8 cellular contexts compared by ENCODE assay signal in the genomic region with DNA sequence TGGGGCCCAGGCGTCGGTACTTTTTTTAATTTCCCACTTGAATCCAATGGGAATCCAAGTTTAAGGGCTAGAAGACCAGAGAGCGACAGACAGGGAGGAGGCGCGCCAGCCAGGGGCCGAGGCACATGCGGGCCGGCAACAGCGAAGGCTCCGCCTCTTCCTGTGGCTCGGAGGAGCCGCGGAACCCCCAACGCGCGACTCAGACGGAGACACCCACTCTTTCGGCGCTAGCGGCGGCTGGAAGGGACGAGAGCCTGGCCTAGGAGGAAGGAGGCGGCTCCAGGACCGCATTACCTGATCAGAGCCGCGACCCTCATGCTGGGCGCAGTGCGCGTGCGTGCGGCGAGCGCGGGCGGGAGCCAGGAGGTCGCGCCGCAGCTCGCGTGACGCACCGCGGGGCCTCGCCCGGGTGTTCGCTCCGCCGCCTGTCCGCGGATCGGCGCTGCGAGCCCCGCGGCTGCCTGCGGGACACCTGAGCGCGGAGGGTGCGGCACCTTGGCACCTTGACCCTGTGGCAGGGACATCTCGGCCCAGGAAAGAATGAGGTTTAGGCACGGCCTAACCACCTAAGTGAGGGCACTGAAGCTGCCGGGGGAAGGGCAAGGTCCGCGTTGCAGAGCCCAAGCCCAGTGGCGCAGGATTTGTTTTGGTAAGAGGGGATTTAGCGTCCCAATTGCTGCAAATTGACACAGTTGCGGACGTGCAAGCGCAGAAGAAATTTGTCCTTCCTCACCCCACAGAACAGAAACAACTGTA. TPM values are rescaled to one million over a fixed set of nuclear protein-coding genes. Genes with fewer than 3 reads are reported as not detected.
DNase-seq lines count a peak whose midpoint lies in the region; ATAC-seq, FAIRE-seq and TF ChIP-seq lines count a peak whose summit lies in the region.

A gene with protein sequence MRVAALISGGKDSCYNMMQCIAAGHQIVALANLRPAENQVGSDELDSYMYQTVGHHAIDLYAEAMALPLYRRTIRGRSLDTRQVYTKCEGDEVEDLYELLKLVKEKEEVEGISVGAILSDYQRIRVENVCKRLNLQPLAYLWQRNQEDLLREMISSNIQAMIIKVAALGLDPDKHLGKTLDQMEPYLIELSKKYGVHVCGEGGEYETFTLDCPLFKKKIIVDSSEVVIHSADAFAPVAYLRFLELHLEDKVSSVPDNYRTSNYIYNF (minus strand): TSS at position 341 of the 756 bp plus-strand sequence. CDS start 24 bp downstream, at position 317.

- no peak for FAIRE-seq in kidney (lab: Jason Lieb, UNC)

- H3K4me3 ChIP-seq in AG04449 (ENCODE audit: low read depth, low read length) (peak within 1 kb of the TSS; percentile 85), kidney (ENCODE audit: low read length in 2 of 2) (peak within 1 kb of the TSS; percentile 90 to 92)

- H3K27ac ChIP-seq in caudate nucleus (ENCODE audit: low read depth, low read length) (peak within 1 kb of the TSS; percentile 96), kidney (ENCODE audit: low read depth in 2 of 2, low read length in 2 of 2) (peak within 1 kb of the TSS; percentile 98 to 99)

- CTCF ChIA-PET in AG04449 (lab: Yijun Ruan, JAX): interaction anchor here (0.6 to 1.0 kb wide), 2 partner anchors 11 to 21 kb away, joined by 3 read pairs; no protein-coding TSS in a partner anchor
- CTCF ChIA-PET in activated B cell treated with CpG ODN at 0.5 μM for 24 hours (lab: Charles Lee): interaction anchor here (1.0 kb wide), 1 partner anchor 24 kb away, joined by 3 read pairs; no protein-coding TSS in a partner anchor

- H3K4me3 Mint-ChIP-seq in activated B cell treated with CpG ODN at 0.5 μM for 24 hours: peak within 1 kb of the TSS; percentile 93

- H3K9ac ChIP-seq in kidney (ENCODE audit: low read length in 2 of 2): peak within 1 kb of the TSS; percentile 79 to 83

- TF ChIP-seq CTCF in AG04449 (IDR thresholded peaks at IDR 0.05; ENCODE audit: insufficient read depth, low read length, missing control alignments): no peak
- no peak for TF ChIP-seq CTCF in activated B cell treated with CpG ODN at 0.5 μM for 24 hours (IDR thresholded peaks at IDR 0.05)
- no peak for TF ChIP-seq CTCF in kidney (IDR thresholded peaks at IDR 0.05; ENCODE audit: borderline replicate concordance, extremely low read depth, insufficient read depth)

- peaks cover 30% of the 10 kb centered on the region for H3K4me1 Mint-ChIP-seq in activated B cell treated with CpG ODN at 0.5 μM for 24 hours

- peaks cover 0 to 7% of the 10 kb centered on the region in 2 donors for H3K36me3 ChIP-seq in kidney (ENCODE audit: control insufficient read depth in 1 of 2, insufficient read depth in 2 of 2, low read length in 2 of 2)

- peaks cover 14% of the 10 kb centered on the region in 2 donors for H3K4me1 ChIP-seq in kidney (ENCODE audit: control insufficient read depth in 1 of 2, insufficient read depth in 1 of 2, low read depth in 1 of 2, low read length in 2 of 2)

- no peaks in the 10 kb centered on the region for H3K27me3 Mint-ChIP-seq in activated B cell treated with CpG ODN at 0.5 μM for 24 hours

- peak within 1 kb of the TSS; percentile 92 for H3K27ac Mint-ChIP-seq in activated B cell treated with CpG ODN at 0.5 μM for 24 hours

- POLR2A ChIA-PET in AG04449 (lab: Yijun Ruan, JAX) (interaction anchor here (0.6 to 0.8 kb wide), 2 partner anchors 192 to 1555 kb away, joined by 3 to 4 read pairs; no protein-coding TSS in a partner anchor), activated B cell treated with CpG ODN at 0.5 μM for 24 hours (lab: Charles Lee) (interaction anchor here (0.5 to 2.0 kb wide), 11 partner anchors 11 to 1543 kb away, joined by 3 to 9 read pairs (median 4); a partner anchor contains a TSS)

- intact Hi-C loops in activated B cell treated with CpG ODN at 0.5 μM for 24 hours (cut with micrococcal nuclease) (loop anchor here (1.0 to 10.0 kb wide), 8 partner anchors 50 to 1556 kb away; a partner anchor contains a TSS), kidney (cut with DNase I) (no loop called here)

- peaks cover 6% of the 10 kb centered on the region for H3K36me3 Mint-ChIP-seq in activated B cell treated with CpG ODN at 0.5 μM for 24 hours (ENCODE audit: low read depth)

- DNase-seq in AG04449 (ENCODE audit: low read depth, low spot score): peak; percentile 3
- peak; percentile 80 for DNase-seq in NCI-H2227 treated with DMSO at 0.1 percent for 48 hours (lab: John Stamatoyannopoulos, UW)
- peak; percentile 84 for DNase-seq in activated B cell treated with CpG ODN at 0.5 μM for 24 hours
- DNase-seq in caudate nucleus (lab: John Stamatoyannopoulos, UW): peak in 59 of 61 donors; percentile 22 to 93 (median 73)
- peak; percentile 96 for DNase-seq in kidney
- peak; percentile 69 to 78 for DNase-seq in stimulated activated CD4-positive, alpha-beta T cell treated with anti-CD3 and anti-CD28 coated beads, Interleukin-15, amount 100 ng/mL, for 1 hour (ENCODE audit: low read depth in 1 of 2, low spot score in 1 of 2)

- ATAC-seq in GM18867 (IDR thresholded peaks at IDR 0.05; ENCODE audit: unreplicated experiment) (peak; percentile 91), HG03097 (IDR thresholded peaks at IDR 0.05; ENCODE audit: low FRiP score, unreplicated experiment) (peak; percentile 86), activated B cell treated with CpG ODN at 0.5 μM for 24 hours (ENCODE audit: low read depth) (peak; percentile 82)

- H3K9me3 Mint-ChIP-seq in activated B cell treated with CpG ODN at 0.5 μM for 24 hours: peaks cover 3% of the 10 kb centered on the region

- H3K9me3 ChIP-seq in kidney (ENCODE audit: control insufficient read depth in 1 of 2, low read length in 2 of 2): no peaks in the 10 kb centered on the region

RNA-seq across cellular contexts. Expression of the gene that starts here (rescaled TPM):
- total RNA-seq in activated B cell treated with CpG ODN at 0.5 μM for 24 hours: 18.8 and 20.8 TPM in 2 replicates
- 29.8 TPM for total RNA-seq in kidney
- polyA plus RNA-seq in kidney (ENCODE audit: insufficient read depth, low read depth, low replicate concordance): 10.1 TPM

Comparison
In these comparisons a context has a peak if more than half of its experiments do, and no peak if none do; other contexts are left out.
1. Peak in every context shown above with its lines: DNase-seq, ATAC-seq, H3K4me3 ChIP-seq and H3K27ac ChIP-seq.
2. DNase-seq: peak in every context shown above with its lines; median percentile 96 in kidney; 84 in activated B cell treated with CpG ODN at 0.5 μM for 24 hours; 80 in NCI-H2227 treated with DMSO at 0.1 percent for 48 hours; 74 in stimulated activated CD4-positive, alpha-beta T cell treated with anti-CD3 and anti-CD28 coated beads, Interleukin-15, amount 100 ng/mL, for 1 hour; 73 in caudate nucleus; 3 in AG04449.